In the genomic region with DNA sequence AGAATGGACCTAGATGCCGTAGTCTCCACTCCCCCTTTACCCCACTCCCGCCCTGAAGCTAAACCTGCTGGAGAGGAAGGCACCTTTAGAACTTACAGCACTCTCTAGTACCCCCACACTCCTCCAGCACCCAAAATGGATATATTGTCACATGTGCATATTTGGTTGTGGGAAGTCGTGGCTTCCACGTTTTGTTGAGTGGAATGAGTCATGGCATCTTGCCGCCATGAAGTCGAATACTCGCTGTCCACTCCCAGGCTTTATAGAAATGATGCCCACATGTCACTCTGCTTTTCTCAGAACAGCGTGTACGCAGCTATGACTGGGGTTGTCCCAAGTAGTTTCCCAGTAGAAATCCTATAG, we compare ENCODE assay signal across 8 cellular contexts. TPM values are rescaled to one million over a fixed set of nuclear protein-coding genes. Genes with fewer than 3 reads are reported as not detected.
DNase-seq lines count a peak whose midpoint lies in the region; ATAC-seq, FAIRE-seq and TF ChIP-seq lines count a peak whose summit lies in the region.

No MANE protein-coding gene starts in this region.

- H3K4me3 Mint-ChIP-seq in stimulated activated naive B cell treated with anti-CD40 and anti-IgM and Interleukin-4, amounts not matched to agents 10 μg/mL and 1 μg/mL and 100 μg/mL, for 72 hours = peak overlapping the region; percentile 93 to 97

- H3K23me2 ChIP-seq in H1 (ENCODE audit: low read depth, low read length) = no peaks in the 10 kb centered on the region

- no peaks in the 10 kb centered on the region; the same call in 1 of the 2 replicates for H3K79me1 ChIP-seq in H1 (ENCODE audit: low read depth, low read length)

- H2AK5ac ChIP-seq in H1 (ENCODE audit: low read depth, low read length) = no peak overlapping the region

- peaks cover 18 to 21% of the 10 kb centered on the region in 2 donors for H3K36me3 Mint-ChIP-seq in stimulated activated naive B cell treated with anti-CD40 and anti-IgM and Interleukin-4, amounts not matched to agents 10 μg/mL and 1 μg/mL and 100 μg/mL, for 72 hours

- WGBS in H1 (ENCODE audit: extremely low coverage in 1 of 2, insufficient coverage in 1 of 2, insufficient read length in 1 of 2, insufficient replicate concordance in 2 of 2, low coverage in 1 of 2, low lambda C conversion rate in 2 of 2, missing lambda C conversion rate in 1 of 2), 2 experiments = 2% methylated on average over 9 of the region's 9 CpGs; no CpG with 5 or more reads in 1 of the 2 experiments

- H4K5ac ChIP-seq in H1 (ENCODE audit: insufficient read length, low read depth, low read length) = peak overlapping the region; percentile 91

- H3K9me3 Mint-ChIP-seq in stimulated activated naive B cell treated with anti-CD40 and anti-IgM and Interleukin-4, amounts not matched to agents 10 μg/mL and 1 μg/mL and 100 μg/mL, for 72 hours = peaks cover 0 to under 1% of the 10 kb centered on the region in 2 donors

- no peak for TF ChIP-seq POLR2A in H1 (IDR thresholded peaks at IDR 0.05; ENCODE audit: control extremely low read depth in 1 of 2, low read depth in 2 of 2, low read length in 2 of 2)

- CTCF ChIA-PET in H1 (lab: Charles Lee; ENCODE audit: partially characterized antibody) = interaction anchor here (1.3 to 1.9 kb wide), 2 partner anchors 15 to 25 kb away, joined by 3 to 5 read pairs; no protein-coding TSS in a partner anchor

- H2BK12ac ChIP-seq in H1 (ENCODE audit: low read depth, low read length) = peak overlapping the region; percentile 10; the same call in 1 of the 2 replicates

- H3K27me3 ChIP-seq in GM06990 (replicated peaks; ENCODE audit: control insufficient read depth, insufficient read depth, low read length) (no peaks in the 10 kb centered on the region), Karpas-422 (ENCODE audit: low read length) (no peaks in the 10 kb centered on the region), H1 (replicated peaks in 1 of 4; ENCODE audit: control insufficient read depth in 3 of 4, extremely low read depth in 1 of 4, insufficient read depth in 3 of 4, low read length in 3 of 4) (no peaks in the 10 kb centered on the region), mononuclear cell (ENCODE audit: insufficient read depth, low read length) (no peaks in the 10 kb centered on the region)

- peak overlapping the region; percentile 83 for H3K4me3 ChIP-seq in GM06990 (replicated peaks; ENCODE audit: low read depth, low read length)
- peak overlapping the region; percentile 85 for H3K4me3 ChIP-seq in Karpas-422 (ENCODE audit: low read length)
- H3K4me3 ChIP-seq in H1 (ENCODE audit: extremely low read depth in 1 of 4, insufficient read depth in 2 of 4, low read depth in 3 of 4, low read length in 4 of 4) = peak overlapping the region; percentile 88 to 98 (median 96)
- H3K4me3 ChIP-seq in mononuclear cell (ENCODE audit: low read length) = peak overlapping the region; percentile 91

- H3K27ac ChIP-seq in Karpas-422 (ENCODE audit: low read length) = peak overlapping the region; percentile 47; the same call in 1 of the 2 replicates
- peak overlapping the region; percentile 90 for H3K27ac ChIP-seq in H1 (ENCODE audit: low read depth, low read length)

- H3K14ac ChIP-seq in H1 (ENCODE audit: insufficient read length) = no peak overlapping the region

- no peak overlapping the region for H2BK120ac ChIP-seq in H1 (replicated peaks; ENCODE audit: low read depth, low read length)

- TF ChIP-seq EP300 in H1 (IDR thresholded peaks at IDR 0.05; ENCODE audit: borderline replicate concordance in 1 of 2, low read depth in 2 of 2, low read length in 2 of 2) = no peak

- peaks cover 97% of the 10 kb centered on the region for H3K79me2 ChIP-seq in Karpas-422 (ENCODE audit: low read length)
- H3K79me2 ChIP-seq in H1 (ENCODE audit: control insufficient read depth in 1 of 2, insufficient read depth in 2 of 2, low read length in 2 of 2) = peaks cover 35 to 93% of the 10 kb centered on the region in 2 experiments

- TF ChIP-seq CTCF in GM06990 (IDR thresholded peaks at IDR 0.05; ENCODE audit: insufficient read depth, low read length, poor library complexity, severe bottlenecking) (no peak), H1 (IDR thresholded peaks at IDR 0.05; ENCODE audit: control extremely low read depth in 1 of 3, insufficient read depth in 1 of 3, low read depth in 1 of 3, low read length in 3 of 3) (no peak)

- no peaks in the 10 kb centered on the region for H3K27me3 Mint-ChIP-seq in stimulated activated naive B cell treated with anti-CD40 and anti-IgM and Interleukin-4, amounts not matched to agents 10 μg/mL and 1 μg/mL and 100 μg/mL, for 72 hours

- ATAC-seq in GM21825 (IDR thresholded peaks at IDR 0.05; ENCODE audit: unreplicated experiment) = peak; percentile 13
- ATAC-seq in stimulated activated naive B cell treated with anti-CD40 and anti-IgM and Interleukin-4, amounts not matched to agents 10 μg/mL and 1 μg/mL and 100 μg/mL, for 72 hours (replicated peaks) = peak; percentile 45 to 57
- ATAC-seq in GM18867 (IDR thresholded peaks at IDR 0.05; ENCODE audit: unreplicated experiment) = no peak

- H3K36me3 ChIP-seq in GM06990 (ENCODE audit: control insufficient read depth, insufficient read depth, low read length) (no peaks in the 10 kb centered on the region; the same call in 1 of the 2 replicates), Karpas-422 (ENCODE audit: insufficient read depth, low read length) (peaks cover 49% of the 10 kb centered on the region), H1 (ENCODE audit: control insufficient read depth in 2 of 4, insufficient read depth in 4 of 4, low read length in 3 of 4) (peaks cover 3 to 18% (median 10%) of the 10 kb centered on the region in 4 experiments)

- FAIRE-seq in H1 (lab: Jason Lieb, UNC) = no peak

- H2BK15ac ChIP-seq in H1 (ENCODE audit: low read length) = no peak overlapping the region; the same call in 1 of the 2 replicates

- H4K20me1 ChIP-seq in Karpas-422 (ENCODE audit: insufficient read depth, low read depth, low read length) (peaks cover 19% of the 10 kb centered on the region; the same call in 1 of the 2 replicates), H1 (replicated peaks in 1 of 2; ENCODE audit: control insufficient read depth in 1 of 2, insufficient read depth in 2 of 2, low read length in 2 of 2) (peaks cover 0 to 1% of the 10 kb centered on the region in 2 experiments)

- H3K23ac ChIP-seq in H1 (ENCODE audit: insufficient read length) = no peak overlapping the region

- TF ChIP-seq RAD21 in H1 (IDR thresholded peaks at IDR 0.05 in 1 of 2, conservative IDR thresholded peaks at IDR 0.05 in 1 of 2; ENCODE audit: low read depth in 2 of 2, low read length in 2 of 2) = no peak

- peak overlapping the region; percentile 100 for H3K27ac Mint-ChIP-seq in stimulated activated naive B cell treated with anti-CD40 and anti-IgM and Interleukin-4, amounts not matched to agents 10 μg/mL and 1 μg/mL and 100 μg/mL, for 72 hours

- H3K4me1 Mint-ChIP-seq in stimulated activated naive B cell treated with anti-CD40 and anti-IgM and Interleukin-4, amounts not matched to agents 10 μg/mL and 1 μg/mL and 100 μg/mL, for 72 hours = peaks cover 15 to 25% of the 10 kb centered on the region in 2 donors

- H2AFZ ChIP-seq in Karpas-422 (ENCODE audit: low read length) = peak overlapping the region; percentile 46; the same call in 1 of the 2 replicates
- no peak overlapping the region for H2AFZ ChIP-seq in H1 (ENCODE audit: low read length)

- no peak overlapping the region for H3K4ac ChIP-seq in H1 (replicated peaks; ENCODE audit: insufficient read length, low read depth, low read length)

- H3K9me3 ChIP-seq in Karpas-422 (ENCODE audit: low read length) (no peaks in the 10 kb centered on the region), H1 (ENCODE audit: insufficient read depth in 2 of 2, low read depth in 1 of 2, low read length in 1 of 2) (no peaks in the 10 kb centered on the region; a peak in 1 of 4 replicates), mononuclear cell (ENCODE audit: low read depth, low read length) (peaks cover 7% of the 10 kb centered on the region)

- DNase-seq in GM06990 (ENCODE audit: extremely low read depth, insufficient read length) (no peak), Karpas-422 (peak; percentile 83), H1 (ENCODE audit: low read depth in 1 of 2, low spot score in 2 of 2) (no peak)
- peak; percentile 26 for DNase-seq in activated CD4-positive, CD25-positive, alpha-beta regulatory T cell treated with anti-CD3 and anti-CD28 coated beads, Interleukin-2, amount 50 U/mL, for 16 hours (ENCODE audit: low read depth, low spot score)
- DNase-seq in stimulated activated naive B cell treated with anti-CD40 and anti-IgM and Interleukin-4, amounts not matched to agents 10 μg/mL and 1 μg/mL and 100 μg/mL, for 72 hours = peak; percentile 36

- no peak overlapping the region for H4K91ac ChIP-seq in H1 (replicated peaks; ENCODE audit: insufficient read length, low read length)

- POLR2A ChIA-PET in H1 (lab: Charles Lee; ENCODE audit: partially characterized antibody) = interaction anchor here (1.1 to 2.1 kb wide), 19 partner anchors 9 to 449 kb away, joined by 3 to 10 read pairs (median 4); a partner anchor contains a TSS

- H2BK5ac ChIP-seq in H1 (ENCODE audit: low read depth, low read length) = peak overlapping the region; percentile 72; the same call in 1 of the 2 replicates

- peaks cover 44% of the 10 kb centered on the region for H3K4me1 ChIP-seq in Karpas-422 (ENCODE audit: low read length)
- peaks cover 0 to 6% (median 1%) of the 10 kb centered on the region in 4 experiments; a peak in 2 of 7 replicates for H3K4me1 ChIP-seq in H1 (replicated peaks in 1 of 4; ENCODE audit: control insufficient read depth in 3 of 4, insufficient read depth in 4 of 4, low read length in 3 of 4)
- peaks cover 60% of the 10 kb centered on the region for H3K4me1 ChIP-seq in mononuclear cell (ENCODE audit: insufficient read depth, low read length)

- peak overlapping the region; percentile 98; the same call in 1 of the 2 replicates for H4K8ac ChIP-seq in H1 (ENCODE audit: extremely low read depth, insufficient read depth, low read length)

- peak overlapping the region; percentile 22 for H3K56ac ChIP-seq in H1 (replicated peaks; ENCODE audit: insufficient read length, low read depth, low read length)

- H2BK20ac ChIP-seq in H1 (ENCODE audit: low read length) = no peak overlapping the region

- H3K18ac ChIP-seq in H1 (ENCODE audit: extremely low read depth, low read length) = peak overlapping the region; percentile 88; the same call in 1 of the 2 replicates

- H3K9ac ChIP-seq in Karpas-422 (ENCODE audit: low read length) (peak overlapping the region; percentile 85), H1 (replicated peaks in 1 of 4; ENCODE audit: extremely low read depth in 1 of 4, low read depth in 3 of 4, low read length in 3 of 4) (peak overlapping the region; percentile 88 to 99 (median 98))

- peak overlapping the region; percentile 86 for H3K4me2 ChIP-seq in Karpas-422 (ENCODE audit: low read depth, low read length, poor library complexity, severe bottlenecking)
- H3K4me2 ChIP-seq in H1 (ENCODE audit: insufficient read depth in 1 of 2, low read depth in 2 of 2, low read length in 2 of 2) = peak overlapping the region; percentile 62 to 88

- no peaks in the 10 kb centered on the region; the same call in 1 of the 2 replicates for H3K9me2 ChIP-seq in Karpas-422 (replicated peaks; ENCODE audit: insufficient read depth, low read length)

RNA-seq across cellular contexts. Expression of a gene that starts 0.5 kb away (rescaled TPM):
- total RNA-seq in Karpas-422 (2014; rRNA removed; shearing (Covaris generic); ENCODE audit: low replicate concordance) = 117 and 237 TPM in 2 replicates
- total RNA-seq in H1 (2021; fragmentation: NEBNext Ultra II Directional; extraction: Animal tissue kit (Norgen Biotek cat#: 25700)) = 125 and 126 TPM in 2 replicates
- 36.5 and 43.7 TPM in 2 replicates for polyA plus RNA-seq in H1 (2011; rRNA removed)
- polyA plus RNA-seq in H1 (2011; cell fraction: cytosol; rRNA removed) = 63.2 TPM
- 61.0 TPM for polyA plus RNA-seq in H1 (2011; cell fraction: nucleus; rRNA removed)
- polyA plus RNA-seq in H1 (2012, experiment 1 of 2) = 81.6 to 143 TPM (median 113 TPM) in 4 replicates
- 4.4 TPM for polyA plus RNA-seq in H1 (2012, experiment 2 of 2)
- polyA plus RNA-seq in H1 (2013, experiment 1 of 2) = 76.2 TPM
- 75.1 TPM for polyA plus RNA-seq in H1 (2013, experiment 2 of 2)
- 189 and 249 TPM in 2 replicates for polyA minus RNA-seq in H1 (2011; rRNA and poly(A)+ RNA removed)
- 66.3 TPM for polyA minus RNA-seq in H1 (2011; cell fraction: cytosol; rRNA and poly(A)+ RNA removed)
- 109 TPM for polyA minus RNA-seq in H1 (2011; cell fraction: nucleus; rRNA and poly(A)+ RNA removed)
- 124 TPM for total RNA-seq in mononuclear cell

RNA-seq across cellular contexts. Expression of a gene that starts 0.7 kb away (rescaled TPM):
- 62.7 and 75.3 TPM in 2 replicates for total RNA-seq in Karpas-422 (2014; rRNA removed; shearing (Covaris generic); ENCODE audit: low replicate concordance)
- 21.6 and 23.3 TPM in 2 replicates for total RNA-seq in H1 (2021; fragmentation: NEBNext Ultra II Directional; extraction: Animal tissue kit (Norgen Biotek cat#: 25700))
- 8.8 and 17.6 TPM in 2 replicates for polyA plus RNA-seq in H1 (2011; rRNA removed)
- polyA plus RNA-seq in H1 (2011; cell fraction: cytosol; rRNA removed) = 18.0 TPM
- 8.6 TPM for polyA plus RNA-seq in H1 (2011; cell fraction: nucleus; rRNA removed)
- polyA plus RNA-seq in H1 (2012, experiment 1 of 2) = 12.4 to 14.6 TPM (median 13.8 TPM) in 4 replicates
- polyA plus RNA-seq in H1 (2012, experiment 2 of 2) = 17.2 TPM
- polyA plus RNA-seq in H1 (2013, experiment 1 of 2) = 15.1 TPM
- polyA plus RNA-seq in H1 (2013, experiment 2 of 2) = 14.1 TPM
- 23.2 and 24.5 TPM in 2 replicates for polyA minus RNA-seq in H1 (2011; rRNA and poly(A)+ RNA removed)
- 5.9 TPM for polyA minus RNA-seq in H1 (2011; cell fraction: cytosol; rRNA and poly(A)+ RNA removed)
- 57.7 TPM for polyA minus RNA-seq in H1 (2011; cell fraction: nucleus; rRNA and poly(A)+ RNA removed)
- total RNA-seq in mononuclear cell = 34.3 TPM

Comparison
In these comparisons a context has a peak if more than half of its experiments do, and no peak if none do; other contexts are left out.
1. DNase-seq: peak in Karpas-422 (single experiment), activated CD4-positive, CD25-positive, alpha-beta regulatory T cell treated with anti-CD3 and anti-CD28 coated beads, Interleukin-2, amount 50 U/mL, for 16 hours (single experiment) and stimulated activated naive B cell treated with anti-CD40 and anti-IgM and Interleukin-4, amounts not matched to agents 10 μg/mL and 1 μg/mL and 100 μg/mL, for 72 hours (single experiment); none in GM06990 (single experiment) and H1 (0 of 2).
2. Peak in every context shown above with its lines, with median percentiles within 50 percentile points of each other: H3K4me3 ChIP-seq.